ENCODE assay signal across 8 cellular contexts in the genomic region with DNA sequence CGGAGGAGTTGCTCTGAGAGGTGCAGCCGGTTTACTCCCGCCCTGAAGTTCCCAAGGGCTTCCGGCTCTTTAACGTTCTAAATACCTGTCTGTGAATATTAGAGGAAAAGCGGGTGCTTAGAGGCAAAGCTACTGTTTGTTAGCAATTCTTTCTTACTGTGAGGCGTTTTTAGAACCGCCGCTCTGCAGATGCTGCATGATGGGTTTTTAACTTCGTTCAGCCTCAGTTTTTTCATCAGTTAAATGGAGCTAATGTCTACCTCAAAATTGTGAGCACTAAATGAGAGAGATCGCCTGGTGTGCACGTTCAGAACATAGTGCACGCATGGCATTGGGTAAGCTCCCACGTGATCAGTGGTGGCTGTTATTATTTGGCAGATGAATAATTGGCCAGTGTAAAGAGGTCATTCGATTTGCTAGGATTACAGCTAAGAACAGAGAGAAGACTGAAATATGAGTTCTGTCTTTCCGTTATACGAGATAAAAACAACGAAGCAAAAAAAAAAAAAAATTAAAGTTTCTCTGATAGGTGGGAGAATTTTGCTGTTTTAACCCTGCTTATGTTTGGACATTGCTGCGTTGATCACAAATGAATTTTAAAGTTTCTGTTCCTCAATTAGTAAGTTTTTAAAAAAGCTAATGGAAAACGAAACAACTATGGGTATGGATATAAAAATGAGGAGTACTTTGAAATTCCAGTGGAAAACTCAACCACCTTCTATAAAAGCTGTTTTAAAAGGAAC. TPM values are rescaled to one million over a fixed set of nuclear protein-coding genes. Genes with fewer than 3 reads are reported as not detected.
DNase-seq lines count a peak whose midpoint lies in the region; ATAC-seq and TF ChIP-seq lines count a peak whose summit lies in the region.

No MANE protein-coding gene starts in this region.

- ATAC-seq in CD4-positive, CD25-positive, alpha-beta regulatory T cell (ENCODE audit: low read depth in 2 of 2): peak; percentile 23 to 33
- ATAC-seq in HG03342 (IDR thresholded peaks at IDR 0.05; ENCODE audit: unreplicated experiment) (peak; percentile 55), naive B cell (ENCODE audit: low read depth in 2 of 2) (peak; percentile 34 to 38), thoracic aorta (ENCODE audit: insufficient number of reproducible peaks, low FRiP score, low read depth) (peak; percentile 26)

- H3K9me3 ChIP-seq in CD4-positive, CD25-positive, alpha-beta regulatory T cell (ENCODE audit: control insufficient read depth in 2 of 2, low read length in 2 of 2): no peaks in the 10 kb centered on the region
- no peaks in the 10 kb centered on the region for H3K9me3 ChIP-seq in thoracic aorta

- no peak for TF ChIP-seq CTCF in thoracic aorta (IDR thresholded peaks at IDR 0.05)

- H3K4me1 Mint-ChIP-seq in CD4-positive, CD25-positive, alpha-beta regulatory T cell: peaks cover 28 to 50% (median 36%) of the 10 kb centered on the region in 4 donors
- peaks cover 24 to 29% (median 28%) of the 10 kb centered on the region in 3 donors for H3K4me1 Mint-ChIP-seq in naive B cell

- H3K4me3 Mint-ChIP-seq in CD4-positive, CD25-positive, alpha-beta regulatory T cell: peak overlapping the region; percentile 90 to 98 (median 96)
- H3K4me3 Mint-ChIP-seq in naive B cell: peak overlapping the region; percentile 95 to 99 (median 96)

- peak overlapping the region; percentile 96 to 99 (median 97) for H3K27ac Mint-ChIP-seq in CD4-positive, CD25-positive, alpha-beta regulatory T cell
- peak overlapping the region; percentile 95 to 98 (median 96) for H3K27ac Mint-ChIP-seq in naive B cell

- H3K27ac ChIP-seq in CD4-positive, CD25-positive, alpha-beta regulatory T cell (ENCODE audit: insufficient read depth, low read length, poor library complexity, severe bottlenecking): peak overlapping the region; percentile 94
- H3K27ac ChIP-seq in epithelial cell of prostate (peak overlapping the region; percentile 87), thoracic aorta (peak overlapping the region; percentile 72)

- H3K9me3 Mint-ChIP-seq in CD4-positive, CD25-positive, alpha-beta regulatory T cell: no peaks in the 10 kb centered on the region
- H3K9me3 Mint-ChIP-seq in naive B cell: no peaks in the 10 kb centered on the region

- H3K27me3 Mint-ChIP-seq in CD4-positive, CD25-positive, alpha-beta regulatory T cell: peaks cover 4% of the 10 kb centered on the region
- no peaks in the 10 kb centered on the region for H3K27me3 Mint-ChIP-seq in naive B cell

- DNase-seq in CD4-positive, CD25-positive, alpha-beta regulatory T cell: peak in 2 of 3 donors; percentile 28 to 88
- peak; percentile 68 for DNase-seq in NCI-H460 (ENCODE audit: extremely low read depth, low read depth)
- DNase-seq in activated CD4-positive, alpha-beta T cell treated with anti-CD3 and anti-CD28 coated beads for 4 hours: peak; percentile 40 to 57
- DNase-seq in epithelial cell of prostate (ENCODE audit: low read depth, low spot score): peak; percentile 44
- DNase-seq in naive B cell: no peak
- DNase-seq in thoracic aorta (ENCODE audit: low spot score): peak; percentile 21

- peaks cover 4% of the 10 kb centered on the region for H3K36me3 Mint-ChIP-seq in CD4-positive, CD25-positive, alpha-beta regulatory T cell
- peaks cover 0 to 5% of the 10 kb centered on the region in 2 donors for H3K36me3 Mint-ChIP-seq in naive B cell

- no peaks in the 10 kb centered on the region for H3K27me3 ChIP-seq in CD4-positive, CD25-positive, alpha-beta regulatory T cell (ENCODE audit: control insufficient read depth, insufficient read depth, low read length)
- H3K27me3 ChIP-seq in thoracic aorta (replicated peaks; ENCODE audit: insufficient read depth): no peaks in the 10 kb centered on the region

- peak; percentile 54 for TF ChIP-seq POLR2A in GM19099 (IDR thresholded peaks at IDR 0.05; ENCODE audit: extremely low read depth, insufficient read length, low read depth)

- peaks cover 24% of the 10 kb centered on the region for H3K4me1 ChIP-seq in CD4-positive, CD25-positive, alpha-beta regulatory T cell (ENCODE audit: control insufficient read depth, insufficient read depth, low read length, poor library complexity, severe bottlenecking)
- peaks cover 0 to 6% of the 10 kb centered on the region in 2 donors for H3K4me1 ChIP-seq in thoracic aorta (ENCODE audit: control insufficient read depth in 1 of 2, low read depth in 2 of 2)

- H3K36me3 ChIP-seq in CD4-positive, CD25-positive, alpha-beta regulatory T cell (ENCODE audit: control insufficient read depth, insufficient read depth, low read length): peaks cover 6% of the 10 kb centered on the region
- H3K36me3 ChIP-seq in thoracic aorta: no peaks in the 10 kb centered on the region

- H3K4me3 ChIP-seq in CD4-positive, CD25-positive, alpha-beta regulatory T cell (ENCODE audit: low read depth, low read length): peak overlapping the region; percentile 97
- H3K4me3 ChIP-seq in thoracic aorta: peak overlapping the region; percentile 89

RNA-seq across cellular contexts. Expression of a gene that starts 0.7 kb away (rescaled TPM):
- total RNA-seq in CD4-positive, CD25-positive, alpha-beta regulatory T cell: 17.7 TPM
- 10 to 100 TPM; 10.5 to 26.5 (median 18.3) TPM for polyA plus RNA-seq in CD4-positive, CD25-positive, alpha-beta regulatory T cell
- total RNA-seq in NCI-H460 (2014; rRNA removed; shearing (Covaris generic)): 19.0 and 26.1 TPM in 2 replicates
- 6.0 and 19.2 TPM in 2 replicates for polyA plus RNA-seq in NCI-H460 (2014; cell fraction: nucleus; rRNA removed)
- polyA plus RNA-seq in naive B cell (ENCODE audit: low read depth in 6 of 6): 10 to 100 TPM in 5 of 6 donors, 1 to 10 TPM in 1; 8.6 to 20.0 (median 14.9) TPM
- 10 to 100 TPM in 1 of 2 donors, 1 to 10 TPM in 1; 6.6 to 11.0 TPM for total RNA-seq in thoracic aorta

RNA-seq across cellular contexts. Expression of a gene that starts 51.1 kb away (rescaled TPM):
- not detected for total RNA-seq in CD4-positive, CD25-positive, alpha-beta regulatory T cell
- polyA plus RNA-seq in CD4-positive, CD25-positive, alpha-beta regulatory T cell: not detected
- total RNA-seq in NCI-H460 (2014; rRNA removed; shearing (Covaris generic)): not detected in 2 replicates
- polyA plus RNA-seq in NCI-H460 (2014; cell fraction: nucleus; rRNA removed): not detected in 2 replicates
- polyA plus RNA-seq in naive B cell (ENCODE audit: low read depth in 6 of 6): under 1 TPM in 1 of 6 donors, not detected in 5; 0.22 TPM
- not detected for total RNA-seq in thoracic aorta
